Comparison of ENCODE assay signal across 8 cellular contexts in the genomic region with DNA sequence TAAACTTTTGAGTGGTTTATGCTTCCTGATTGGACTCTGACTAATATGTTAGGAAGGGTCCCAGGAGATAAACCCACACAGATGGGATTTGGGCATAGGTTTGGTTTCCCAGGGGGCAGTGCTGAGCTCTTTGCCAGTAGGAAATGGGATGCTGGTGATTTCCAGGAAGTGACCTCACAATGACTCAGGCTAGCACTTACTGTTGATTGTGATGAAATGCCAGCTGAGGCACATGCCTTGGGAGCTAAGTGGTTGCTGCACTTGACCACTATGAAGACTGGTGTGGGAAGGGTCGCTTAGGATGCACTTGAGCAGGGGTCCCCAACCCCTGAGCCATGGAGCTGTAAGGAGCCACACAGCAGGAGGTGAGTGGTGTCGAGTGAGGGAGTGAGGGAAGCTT. TPM values are rescaled to one million over a fixed set of nuclear protein-coding genes. Genes with fewer than 3 reads are reported as not detected.
DNase-seq lines count a peak whose midpoint lies in the region; ATAC-seq and TF ChIP-seq lines count a peak whose summit lies in the region.
"Not testable (repeated sequence)": the region's sequence is repeated elsewhere in the genome, so short reads cannot be mapped to it uniquely, and the experiment has no call there.

No MANE protein-coding gene starts in this region.

- not testable (repeated sequence) for H3K4me1 ChIP-seq in adipocyte (ENCODE audit: control insufficient read depth, insufficient read depth, low read length)

- H3K9me3 Mint-ChIP-seq in HFFc6; stimulated activated effector memory CD8-positive, alpha-beta T cell treated with anti-CD3 and anti-CD28 coated beads, Interleukin-12 subunit alpha, Interleukin-12 subunit beta, amount 100 ng/mL, for 72 hours: not testable (repeated sequence)

- not testable (repeated sequence) for ATAC-seq in stimulated activated effector memory CD8-positive, alpha-beta T cell treated with anti-CD3 and anti-CD28 coated beads, Interleukin-12 subunit alpha, Interleukin-12 subunit beta, amount 100 ng/mL, for 72 hours

- not testable (repeated sequence) for H3K4me3 ChIP-seq in WERI-Rb-1 (ENCODE audit: low read depth, low read length); adipocyte (ENCODE audit: low read length)

- not testable (repeated sequence) for H3K4me3 Mint-ChIP-seq in HFFc6; stimulated activated effector memory CD8-positive, alpha-beta T cell treated with anti-CD3 and anti-CD28 coated beads, Interleukin-12 subunit alpha, Interleukin-12 subunit beta, amount 100 ng/mL, for 72 hours

- TF ChIP-seq CTCF in HFFc6 (IDR thresholded peaks at IDR 0.05): peak; percentile 65
- TF ChIP-seq CTCF in WERI-Rb-1 (IDR thresholded peaks at IDR 0.05; ENCODE audit: low read depth, low read length): 0 out of 2 replicates have a peak, but pooled peaks have one; percentile 8

- H3K27me3 Mint-ChIP-seq in HFFc6 (ENCODE audit: insufficient read depth): not testable (repeated sequence)

- not testable (repeated sequence) for H3K9me3 ChIP-seq in WERI-Rb-1 (ENCODE audit: severe bottlenecking); adipocyte (ENCODE audit: control insufficient read depth, low read length)

- DNase-seq in AML-193 (lab: John Stamatoyannopoulos, UW) (peak; percentile 6 to 14), HFFc6 (peak; percentile 63), NCI-H69 (lab: John Stamatoyannopoulos, UW) (peak; percentile 18), adipocyte (ENCODE audit: low read depth) (peak; percentile 31), epithelial cell of prostate (ENCODE audit: low read depth, low spot score) (peak; percentile 5), iris pigment epithelial cell (ENCODE audit: low read depth) (peak; percentile 76)
- DNase-seq in WERI-Rb-1; stimulated activated effector memory CD8-positive, alpha-beta T cell treated with anti-CD3 and anti-CD28 coated beads, Interleukin-12 subunit alpha, Interleukin-12 subunit beta, amount 100 ng/mL, for 72 hours (ENCODE audit: low spot score in 2 of 2): not testable (repeated sequence)

- H3K4me1 Mint-ChIP-seq in HFFc6 (ENCODE audit: low read depth): peaks cover 14% of the 10 kb centered on the region
- not testable (repeated sequence) for H3K4me1 Mint-ChIP-seq in stimulated activated effector memory CD8-positive, alpha-beta T cell treated with anti-CD3 and anti-CD28 coated beads, Interleukin-12 subunit alpha, Interleukin-12 subunit beta, amount 100 ng/mL, for 72 hours

- H3K36me3 ChIP-seq in WERI-Rb-1; adipocyte (ENCODE audit: control insufficient read depth, insufficient read depth, low read length, severe bottlenecking): not testable (repeated sequence)

- H3K9ac ChIP-seq in adipocyte (ENCODE audit: low read length): not testable (repeated sequence)

- H3K36me3 Mint-ChIP-seq in HFFc6 (ENCODE audit: low read depth): not testable (repeated sequence)
- peaks cover 56% of the 10 kb centered on the region for H3K36me3 Mint-ChIP-seq in stimulated activated effector memory CD8-positive, alpha-beta T cell treated with anti-CD3 and anti-CD28 coated beads, Interleukin-12 subunit alpha, Interleukin-12 subunit beta, amount 100 ng/mL, for 72 hours

- H3K27ac Mint-ChIP-seq in HFFc6: peak overlapping the region; percentile 72
- peak overlapping the region; percentile 76 for H3K27ac Mint-ChIP-seq in stimulated activated effector memory CD8-positive, alpha-beta T cell treated with anti-CD3 and anti-CD28 coated beads, Interleukin-12 subunit alpha, Interleukin-12 subunit beta, amount 100 ng/mL, for 72 hours

- H3K27ac ChIP-seq in WERI-Rb-1: not testable (repeated sequence)
- peak overlapping the region; percentile 54 for H3K27ac ChIP-seq in epithelial cell of prostate

- not testable (repeated sequence) for H3K27me3 ChIP-seq in WERI-Rb-1 (ENCODE audit: insufficient read depth, low read depth, severe bottlenecking); adipocyte (replicated peaks; ENCODE audit: control insufficient read depth, insufficient read depth, low read length)

RNA-seq across cellular contexts. Expression of a gene that starts 55.5 kb away (rescaled TPM):
- total RNA-seq in HFFc6 (2021; fragmentation: NEBNext Ultra II Directional; extraction: Animal tissue kit (Norgen Biotek cat#: 25700)): 10 to 100 TPM; 35.2 to 44.9 (median 39.5) TPM
